Comparison of ENCODE assay signal across 35 cellular contexts in the genomic region with DNA sequence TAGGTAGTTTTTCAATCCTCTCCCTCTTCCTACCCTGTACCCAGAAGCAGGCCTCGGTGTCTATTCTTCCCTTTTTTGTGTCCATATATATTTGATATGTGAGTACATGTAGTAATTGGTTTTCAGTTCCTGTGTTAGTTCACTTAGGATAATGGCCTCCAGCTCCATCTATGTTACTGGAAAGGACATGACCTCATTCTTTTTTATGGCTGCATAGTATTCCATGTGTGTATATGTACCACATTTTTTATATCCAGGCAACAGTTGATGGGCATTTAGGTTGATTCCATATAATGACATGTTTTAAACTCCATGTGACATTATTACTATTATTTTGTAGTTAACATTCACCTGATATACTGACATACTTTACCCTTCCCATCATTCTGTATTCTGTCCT.
"Had no signal": no experiment of that assay in that cellular context is flagged by ENCODE, and none has a peak within 500 bp of the region (broad histone marks: within the 10 kb centered on the region; RNA-seq: fewer than 3 reads in every experiment).

No MANE protein-coding gene starts in this region.

- DNase-seq: Kasumi-1, MG63, MM.1S, MV-4-11, NCI-H1048, NCI-H1092, NCI-H1092 treated with DMSO at 0.1 percent for 48 hours, NCI-H1105, NCI-H1105 treated with DMSO at 0.1 percent for 48 hours, NCI-H1417, NCI-H1417 treated with DMSO at 0.1 percent for 48 hours, NCI-H1436, NCI-H1436 treated with DMSO at 0.1 percent for 48 hours, NCI-H146, NCI-H1694, NCI-H1694 treated with DMSO at 0.1 percent for 48 hours, NCI-H187, NCI-H187 treated with DMSO at 0.1 percent for 48 hours, NCI-H1930, NCI-H2029, NCI-H2029 treated with DMSO at 0.1 percent for 48 hours, NCI-H2081, NCI-H2081 treated with DMSO at 0.1 percent for 48 hours, NCI-H2107, NCI-H2171, NCI-H2171 treated with DMSO at 0.1 percent for 48 hours, NCI-H2227 treated with DMSO at 0.1 percent for 48 hours, NCI-H226, NCI-H345, NCI-H446, NCI-H446 treated with DMSO at 0.1 percent for 48 hours, NCI-H510A, NCI-H510A treated with DMSO at 0.1 percent for 48 hours, NCI-H524, NCI-H524 treated with DMSO at 0.1 percent for 48 hours had no signal

- H3K9me3 ChIP-seq: MG63 had no signal

- H3K4me3 ChIP-seq: MG63 had no signal

- H3K36me3 ChIP-seq: MG63 had no signal
